Comparison of ENCODE assay signal across 1 cellular context in genomic region chr17:72934927-72935326, GRCh38.
TF ChIP-seq lines count a peak whose summit lies in the region.

No MANE protein-coding gene starts in this region.

TF ChIP-seq in HepG2, 621 proteins besides CTCF, POLR2A, EP300 and RAD21 (continued from another document):
- TF ChIP-seq RERE (CRISPR knock-in tag; IDR thresholded peaks at IDR 0.05; ENCODE audit: low read depth), result 0 out of 2 replicates have a peak, but pooled peaks have one; percentile 22
- TF ChIP-seq ZNF703 (CRISPR knock-in tag; IDR thresholded peaks at IDR 0.05; ENCODE audit: borderline replicate concordance), result no peak
- TF ChIP-seq TBX3 (IDR thresholded peaks at IDR 0.05; ENCODE audit: borderline replicate concordance), result peak; percentile 49; the same call in 1 of the 2 replicates
- TF ChIP-seq ZNF597 (CRISPR knock-in tag; IDR thresholded peaks at IDR 0.05), result no peak
- TF ChIP-seq KDM5A (IDR thresholded peaks at IDR 0.05; ENCODE audit: borderline replicate concordance, low read length), result no peak
- no peak for TF ChIP-seq PBX2 (CRISPR knock-in tag; IDR thresholded peaks at IDR 0.05)
- TF ChIP-seq ZNF740 (CRISPR knock-in tag; IDR thresholded peaks at IDR 0.05), result no peak
- TF ChIP-seq ZNF354B (CRISPR knock-in tag; IDR thresholded peaks at IDR 0.05), result no peak
- TF ChIP-seq FOXA1 (IDR thresholded peaks at IDR 0.05), result 0 out of 2 replicates have a peak, but pooled peaks have one; percentile 12
- TF ChIP-seq FOXA1 (CRISPR knock-in tag; IDR thresholded peaks at IDR 0.05), result no peak; the same call in 1 of the 2 replicates
- TF ChIP-seq CCDC6 (CRISPR knock-in tag; IDR thresholded peaks at IDR 0.05), result no peak
- TF ChIP-seq TRIM24 (CRISPR knock-in tag; IDR thresholded peaks at IDR 0.05), result no peak
- no peak for TF ChIP-seq ZBTB8A (CRISPR knock-in tag; IDR thresholded peaks at IDR 0.05; ENCODE audit: borderline replicate concordance, low read depth)
- no peak for TF ChIP-seq EEA1 (CRISPR knock-in tag; IDR thresholded peaks at IDR 0.05; ENCODE audit: borderline replicate concordance)
- no peak for TF ChIP-seq TBX2 (CRISPR knock-in tag; IDR thresholded peaks at IDR 0.05; ENCODE audit: borderline replicate concordance)
- peak; percentile 59 for TF ChIP-seq FOXP4 (CRISPR knock-in tag; IDR thresholded peaks at IDR 0.05)
- no peak for TF ChIP-seq ZNF367 (CRISPR knock-in tag; IDR thresholded peaks at IDR 0.05; ENCODE audit: borderline replicate concordance)
- TF ChIP-seq ZNF790 (CRISPR knock-in tag; IDR thresholded peaks at IDR 0.05; ENCODE audit: borderline replicate concordance), result no peak
- TF ChIP-seq SIN3B (IDR thresholded peaks at IDR 0.05; ENCODE audit: low read length), result no peak
- TF ChIP-seq ZNF841 (CRISPR knock-in tag; IDR thresholded peaks at IDR 0.05; ENCODE audit: borderline replicate concordance), result no peak
- no peak for TF ChIP-seq PRDM4 (CRISPR knock-in tag; IDR thresholded peaks at IDR 0.05; ENCODE audit: borderline replicate concordance)
- peak; percentile 53; the same call in 1 of the 2 replicates for TF ChIP-seq ZNF7 (CRISPR knock-in tag; IDR thresholded peaks at IDR 0.05)
- TF ChIP-seq CEBPB (IDR thresholded peaks at IDR 0.05; ENCODE audit: borderline replicate concordance, low read depth, low read length), result no peak
- TF ChIP-seq ZNF17 (CRISPR knock-in tag; IDR thresholded peaks at IDR 0.05), result no peak
- TF ChIP-seq FOXP1 (IDR thresholded peaks at IDR 0.05), result peak; percentile 47; the same call in 1 of the 2 replicates
- peak; percentile 71 for TF ChIP-seq FOXP1 (CRISPR knock-in tag; IDR thresholded peaks at IDR 0.05)
- TF ChIP-seq ZNF382 (CRISPR knock-in tag; IDR thresholded peaks at IDR 0.05; ENCODE audit: borderline replicate concordance), result no peak
- no peak for TF ChIP-seq MATR3 (CRISPR knock-in tag; IDR thresholded peaks at IDR 0.05)
